10 cellular contexts compared by ENCODE assay signal in genomic region chr20:31515072-31515774, GRCh38. TPM values are rescaled to one million over a fixed set of nuclear protein-coding genes. Genes with fewer than 3 reads are reported as not detected.
DNase-seq lines count a peak whose midpoint lies in the region; FAIRE-seq and TF ChIP-seq lines count a peak whose summit lies in the region.
"Had no signal": no experiment of that assay in that cellular context is flagged by ENCODE, and none has a peak within 500 bp of the region (broad histone marks: within the 10 kb centered on the region; RNA-seq: fewer than 3 reads in every experiment).

No MANE protein-coding gene starts in this region.

- H3K4ac ChIP-seq in trophoblast cell (ENCODE audit: low read depth, low read length), result peak overlapping the region; percentile 39

- H3K14ac ChIP-seq in trophoblast cell (ENCODE audit: low read length), result peak overlapping the region; percentile 74

- H3K4me3 ChIP-seq in CD8-positive, alpha-beta memory T cell (ENCODE audit: low read length), result peak overlapping the region; percentile 98
- H3K4me3 ChIP-seq in Loucy (ENCODE audit: low read length, poor library complexity, severe bottlenecking) (peak overlapping the region; percentile 91), esophagus (ENCODE audit: low read depth in 1 of 2, low read length in 2 of 2) (peak overlapping the region; percentile 90 to 96), trophoblast cell (ENCODE audit: low read depth, low read length) (peak overlapping the region; percentile 92)

- peaks cover 39% of the 10 kb centered on the region for H3K4me1 ChIP-seq in CD8-positive, alpha-beta memory T cell (ENCODE audit: insufficient read depth, low read length)
- H3K4me1 ChIP-seq in Loucy (ENCODE audit: insufficient read depth, low read length, poor library complexity, severe bottlenecking) (peaks cover 31% of the 10 kb centered on the region), esophagus (ENCODE audit: control insufficient read depth in 2 of 2, insufficient read depth in 2 of 2, low read length in 1 of 2) (peaks cover 10 to 28% of the 10 kb centered on the region in 2 donors), trophoblast cell (ENCODE audit: control insufficient read depth in 1 of 2, insufficient read depth in 2 of 2, low read length in 2 of 2) (peaks cover 16 to 17% of the 10 kb centered on the region in 2 experiments)

- H4K12ac ChIP-seq in trophoblast cell (ENCODE audit: low read depth, low read length), result peak overlapping the region; percentile 51

- peak overlapping the region; percentile 89 for H3K4me2 ChIP-seq in Loucy (ENCODE audit: low read depth, low read length, poor library complexity, severe bottlenecking)
- peak overlapping the region; percentile 88 for H3K4me2 ChIP-seq in trophoblast cell (ENCODE audit: low read length)

- H3K36me3 Mint-ChIP-seq in CD8-positive, alpha-beta memory T cell, result peaks cover 0 to 12% (median 2%) of the 10 kb centered on the region in 3 donors

- peak overlapping the region; percentile 91 for H3K27ac ChIP-seq in CD8-positive, alpha-beta memory T cell (ENCODE audit: low read depth, low read length)
- H3K27ac ChIP-seq in esophagus (ENCODE audit: low read depth in 2 of 2, low read length in 1 of 2) (peak overlapping the region; percentile 41 to 89), trophoblast cell (ENCODE audit: low read depth, low read length) (no peak overlapping the region)

- POLR2A ChIA-PET in CD8-positive, alpha-beta memory T cell (lab: Charles Lee), result interaction anchor here (0.5 kb wide), 1 partner anchor 58 kb away, joined by 8 read pairs; no protein-coding TSS in a partner anchor

- CTCF ChIA-PET in CD8-positive, alpha-beta memory T cell (lab: Charles Lee), result interaction anchor here (0.9 kb wide), 1 partner anchor 54 kb away, joined by 3 read pairs; no protein-coding TSS in a partner anchor

- FAIRE-seq in HTR-8/SVneo (lab: Jason Lieb, UNC), result no peak

- H3K27ac Mint-ChIP-seq in CD8-positive, alpha-beta memory T cell, result no peak overlapping the region
- H3K27ac Mint-ChIP-seq: nephron had no signal

- H3K18ac ChIP-seq in trophoblast cell (ENCODE audit: low read length), result peak overlapping the region; percentile 69

- peak overlapping the region; percentile 63 for H4K8ac ChIP-seq in trophoblast cell (ENCODE audit: low read depth, low read length)

- no peak overlapping the region for H2BK5ac ChIP-seq in trophoblast cell (ENCODE audit: low read depth, low read length, poor library complexity)

- no peaks in the 10 kb centered on the region for H3K9me3 Mint-ChIP-seq in CD8-positive, alpha-beta memory T cell
- H3K9me3 Mint-ChIP-seq: nephron had no signal

- no peaks in the 10 kb centered on the region for H3K9me3 ChIP-seq in CD8-positive, alpha-beta memory T cell (ENCODE audit: low read length)
- H3K9me3 ChIP-seq in Loucy (ENCODE audit: insufficient read depth, low read depth, low read length) (no peaks in the 10 kb centered on the region), esophagus (ENCODE audit: control insufficient read depth in 2 of 2, insufficient read depth in 1 of 2, low read depth in 1 of 2, low read length in 1 of 2) (no peaks in the 10 kb centered on the region), trophoblast cell (ENCODE audit: insufficient read depth, low read depth, low read length) (no peaks in the 10 kb centered on the region)

- no peak for TF ChIP-seq CTCF in Loucy (conservative IDR thresholded peaks at IDR 0.05; ENCODE audit: low read length)

- no peaks in the 10 kb centered on the region for H3K9me2 ChIP-seq in Loucy (replicated peaks; ENCODE audit: low read depth, low read length)

- peaks cover 47% of the 10 kb centered on the region for H3K79me2 ChIP-seq in Loucy (ENCODE audit: insufficient read depth, low read length)
- peaks cover 13% of the 10 kb centered on the region for H3K79me2 ChIP-seq in trophoblast cell (ENCODE audit: control insufficient read depth, insufficient read depth, low read length, poor library complexity)

- H4K91ac ChIP-seq in trophoblast cell (ENCODE audit: low read depth, low read length), result peak overlapping the region; percentile 71

- H3K27me3 ChIP-seq in CD8-positive, alpha-beta memory T cell (ENCODE audit: insufficient read depth, low read length, poor library complexity, severe bottlenecking), result no peaks in the 10 kb centered on the region
- H3K27me3 ChIP-seq in Loucy (ENCODE audit: insufficient read depth, low read length, poor library complexity, severe bottlenecking) (no peaks in the 10 kb centered on the region), esophagus (ENCODE audit: control insufficient read depth in 1 of 2, insufficient read depth in 2 of 2, low read length in 2 of 2) (no peaks in the 10 kb centered on the region), trophoblast cell (ENCODE audit: insufficient read depth, low read length) (no peaks in the 10 kb centered on the region)

- peaks cover 7% of the 10 kb centered on the region for H3K79me1 ChIP-seq in trophoblast cell (ENCODE audit: low read length)

- H2AFZ ChIP-seq in Loucy (ENCODE audit: low read length) (no peak overlapping the region), trophoblast cell (ENCODE audit: insufficient read depth, low read length, poor library complexity) (peak overlapping the region; percentile 38)

- no peak overlapping the region for H3K4me3 Mint-ChIP-seq in CD8-positive, alpha-beta memory T cell
- H3K4me3 Mint-ChIP-seq: nephron had no signal

- H3K23ac ChIP-seq in trophoblast cell (ENCODE audit: low read length), result no peak overlapping the region

- H3K9ac ChIP-seq in Loucy (ENCODE audit: low read depth, low read length, poor library complexity, severe bottlenecking), result peak overlapping the region; percentile 77
- peak overlapping the region; percentile 61 for H3K9ac ChIP-seq in trophoblast cell (ENCODE audit: low read length)

- H2AK5ac ChIP-seq in trophoblast cell (ENCODE audit: low read length), result peak overlapping the region; percentile 40

- peaks cover 27% of the 10 kb centered on the region for H4K20me1 ChIP-seq in Loucy (ENCODE audit: insufficient read depth, low read length, poor library complexity, severe bottlenecking)

- H3F3A ChIP-seq in Loucy (ENCODE audit: low read depth), result no peaks in the 10 kb centered on the region

- H2BK12ac ChIP-seq in trophoblast cell (ENCODE audit: low read length), result no peak overlapping the region

- DNase-seq in CD8-positive, alpha-beta memory T cell, result no peak
- DNase-seq in trophoblast cell (no peak), retina (no peak), HTR-8/SVneo (ENCODE audit: insufficient read length, low spot score) (no peak)
- no peak for DNase-seq in activated CD4-positive, CD25-positive, alpha-beta regulatory T cell (lab: John Stamatoyannopoulos, UW)
- no peak for DNase-seq in activated T-cell treated with anti-CD3 and anti-CD28 coated beads, Interleukin-2, amount 50 U/mL, for 1 hour

- no peak overlapping the region for H2BK120ac ChIP-seq in trophoblast cell (ENCODE audit: insufficient read depth, low read length, poor library complexity)

- peaks cover 0 to 2% of the 10 kb centered on the region in 2 donors for H3K27me3 Mint-ChIP-seq in CD8-positive, alpha-beta memory T cell

- H3K4me1 Mint-ChIP-seq in CD8-positive, alpha-beta memory T cell, result peaks cover 13 to 21% (median 21%) of the 10 kb centered on the region in 3 donors
- H3K4me1 Mint-ChIP-seq: nephron had no signal

- WGBS in esophagus, 2 donors, result 10 to 14% methylated on average over 4 of the region's 4 CpGs
- no CpG with 5 or more reads among the region's 4 CpGs for WGBS in trophoblast cell (ENCODE audit: extremely low coverage, insufficient coverage, insufficient read length)

- peaks cover 8% of the 10 kb centered on the region for H3K36me3 ChIP-seq in CD8-positive, alpha-beta memory T cell (ENCODE audit: insufficient read depth, low read length)
- H3K36me3 ChIP-seq in Loucy (ENCODE audit: insufficient read depth, low read length) (no peaks in the 10 kb centered on the region), esophagus (ENCODE audit: control insufficient read depth in 2 of 2, insufficient read depth in 2 of 2, low read length in 1 of 2) (no peaks in the 10 kb centered on the region), trophoblast cell (ENCODE audit: control insufficient read depth in 1 of 2, insufficient read depth in 2 of 2, low read length in 2 of 2) (peaks cover 8 to 16% of the 10 kb centered on the region in 2 experiments)

RNA-seq across cellular contexts. Expression of gene HM13, which starts 1.0 kb away (rescaled TPM):
- total RNA-seq in CD8-positive, alpha-beta memory T cell, result 100 to 1,000 TPM; 153 to 167 TPM
- 166 TPM for polyA plus RNA-seq in CD8-positive, alpha-beta memory T cell
- polyA plus RNA-seq in esophagus, result 100 to 1,000 TPM; 167 to 272 TPM
- 246 and 265 TPM in 2 replicates for polyA plus RNA-seq in trophoblast cell (2013)

RNA-seq across cellular contexts. Expression of gene REM1, which starts 40.1 kb away (rescaled TPM):
- total RNA-seq in CD8-positive, alpha-beta memory T cell, result not detected
- polyA plus RNA-seq in CD8-positive, alpha-beta memory T cell, result not detected
- under 1 TPM; 0.31 to 0.60 TPM for polyA plus RNA-seq in esophagus
- polyA plus RNA-seq in trophoblast cell (2013), result not detected in 2 replicates
- total RNA-seq: SK-MEL-5 had no signal

RNA-seq across cellular contexts. Expression of gene DEFB124, which starts 40.3 kb away (rescaled TPM):
- not detected for total RNA-seq in CD8-positive, alpha-beta memory T cell
- polyA plus RNA-seq in CD8-positive, alpha-beta memory T cell, result not detected
- under 1 TPM in 1 of 2 donors, not detected in 1; 0.16 TPM for polyA plus RNA-seq in esophagus
- not detected in 2 replicates for polyA plus RNA-seq in trophoblast cell (2013)
- total RNA-seq: SK-MEL-5 had no signal
